ENCODE assay signal across 1 cellular context in the genomic region with DNA sequence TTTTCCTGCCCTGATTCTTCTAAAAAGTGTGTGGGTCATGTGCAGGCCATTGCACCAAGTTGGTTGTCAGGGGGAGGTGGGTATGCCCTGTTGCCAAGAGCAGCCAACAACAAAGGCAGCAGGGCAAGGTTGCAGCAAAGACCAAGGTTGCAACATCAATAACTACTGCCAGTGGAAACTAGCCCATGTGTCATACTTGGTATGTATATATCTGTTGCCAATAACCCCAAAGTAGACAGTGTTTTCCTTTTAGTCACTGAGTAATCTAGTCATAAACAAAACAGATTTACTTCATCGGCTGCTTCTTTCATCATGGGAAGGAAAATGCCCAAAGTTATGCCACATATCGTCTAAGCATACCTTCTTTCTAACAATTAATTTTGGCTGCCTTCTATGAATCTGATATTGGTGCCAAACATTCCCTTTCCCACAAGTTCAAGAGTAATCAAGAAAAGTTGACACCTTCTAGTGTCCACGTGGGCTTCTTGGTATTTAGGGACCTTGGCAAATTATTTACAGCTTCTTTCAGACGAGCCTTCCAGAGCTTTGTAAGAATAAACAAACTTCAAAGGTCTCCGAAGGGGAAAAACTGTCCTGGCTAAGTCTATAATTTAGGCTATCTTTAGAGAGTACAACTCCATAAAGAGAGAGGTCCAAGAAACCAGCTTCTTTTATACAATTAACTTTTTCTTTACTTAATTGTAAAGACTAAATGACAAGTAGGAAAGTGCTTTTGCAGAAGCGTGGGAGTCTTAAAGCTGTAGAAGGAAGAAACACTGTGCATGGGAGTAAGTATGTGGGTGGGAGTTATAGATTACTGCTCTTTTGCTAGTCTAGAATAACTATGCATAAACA.
A peak's percentile ranks its signal among the peaks of the same experiment; 100 is the strongest.
TF ChIP-seq lines count a peak whose summit lies in the region.

No MANE protein-coding gene starts in this region.

TF ChIP-seq in HepG2, 621 proteins besides CTCF, POLR2A, EP300 and RAD21 (continued from another document and continues in another):
- TF ChIP-seq KLF9 (CRISPR knock-in tag; IDR thresholded peaks at IDR 0.05; ENCODE audit: low read depth): no peak
- TF ChIP-seq ZNF138 (CRISPR knock-in tag; IDR thresholded peaks at IDR 0.05; ENCODE audit: low read depth): no peak
- TF ChIP-seq FOXO1 (CRISPR knock-in tag; IDR thresholded peaks at IDR 0.05): peak; percentile 84
- no peak for TF ChIP-seq ZNF10 (CRISPR knock-in tag; IDR thresholded peaks at IDR 0.05; ENCODE audit: borderline replicate concordance, low read depth)
- TF ChIP-seq ZNF747 (CRISPR knock-in tag; IDR thresholded peaks at IDR 0.05; ENCODE audit: borderline replicate concordance): no peak
- TF ChIP-seq, protein P1, sequence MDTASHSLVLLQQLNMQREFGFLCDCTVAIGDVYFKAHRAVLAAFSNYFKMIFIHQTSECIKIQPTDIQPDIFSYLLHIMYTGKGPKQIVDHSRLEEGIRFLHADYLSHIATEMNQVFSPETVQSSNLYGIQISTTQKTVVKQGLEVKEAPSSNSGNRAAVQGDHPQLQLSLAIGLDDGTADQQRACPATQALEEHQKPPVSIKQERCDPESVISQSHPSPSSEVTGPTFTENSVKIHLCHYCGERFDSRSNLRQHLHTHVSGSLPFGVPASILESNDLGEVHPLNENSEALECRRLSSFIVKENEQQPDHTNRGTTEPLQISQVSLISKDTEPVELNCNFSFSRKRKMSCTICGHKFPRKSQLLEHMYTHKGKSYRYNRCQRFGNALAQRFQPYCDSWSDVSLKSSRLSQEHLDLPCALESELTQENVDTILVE (CRISPR knock-in tag; IDR thresholded peaks at IDR 0.05): peak; percentile 43; the same call in 1 of the 2 replicates
- TF ChIP-seq CBX5 (CRISPR knock-in tag; IDR thresholded peaks at IDR 0.05; ENCODE audit: borderline replicate concordance): peak; percentile 72; the same call in 1 of the 2 replicates
- no peak for TF ChIP-seq ZNF30 (CRISPR knock-in tag; IDR thresholded peaks at IDR 0.05)
- no peak for TF ChIP-seq ZFP36L1 (CRISPR knock-in tag; IDR thresholded peaks at IDR 0.05)
- TF ChIP-seq KDM5B (CRISPR knock-in tag; IDR thresholded peaks at IDR 0.05; ENCODE audit: borderline replicate concordance): no peak
- no peak for TF ChIP-seq ZNF180 (CRISPR knock-in tag; IDR thresholded peaks at IDR 0.05; ENCODE audit: borderline replicate concordance, low read depth)
- TF ChIP-seq, protein P2, sequence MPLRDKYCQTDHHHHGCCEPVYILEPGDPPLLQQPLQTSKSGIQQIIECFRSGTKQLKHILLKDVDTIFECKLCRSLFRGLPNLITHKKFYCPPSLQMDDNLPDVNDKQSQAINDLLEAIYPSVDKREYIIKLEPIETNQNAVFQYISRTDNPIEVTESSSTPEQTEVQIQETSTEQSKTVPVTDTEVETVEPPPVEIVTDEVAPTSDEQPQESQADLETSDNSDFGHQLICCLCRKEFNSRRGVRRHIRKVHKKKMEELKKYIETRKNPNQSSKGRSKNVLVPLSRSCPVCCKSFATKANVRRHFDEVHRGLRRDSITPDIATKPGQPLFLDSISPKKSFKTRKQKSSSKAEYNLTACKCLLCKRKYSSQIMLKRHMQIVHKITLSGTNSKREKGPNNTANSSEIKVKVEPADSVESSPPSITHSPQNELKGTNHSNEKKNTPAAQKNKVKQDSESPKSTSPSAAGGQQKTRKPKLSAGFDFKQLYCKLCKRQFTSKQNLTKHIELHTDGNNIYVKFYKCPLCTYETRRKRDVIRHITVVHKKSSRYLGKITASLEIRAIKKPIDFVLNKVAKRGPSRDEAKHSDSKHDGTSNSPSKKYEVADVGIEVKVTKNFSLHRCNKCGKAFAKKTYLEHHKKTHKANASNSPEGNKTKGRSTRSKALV (CRISPR knock-in tag; IDR thresholded peaks at IDR 0.05): no peak
- TF ChIP-seq, protein P3, sequence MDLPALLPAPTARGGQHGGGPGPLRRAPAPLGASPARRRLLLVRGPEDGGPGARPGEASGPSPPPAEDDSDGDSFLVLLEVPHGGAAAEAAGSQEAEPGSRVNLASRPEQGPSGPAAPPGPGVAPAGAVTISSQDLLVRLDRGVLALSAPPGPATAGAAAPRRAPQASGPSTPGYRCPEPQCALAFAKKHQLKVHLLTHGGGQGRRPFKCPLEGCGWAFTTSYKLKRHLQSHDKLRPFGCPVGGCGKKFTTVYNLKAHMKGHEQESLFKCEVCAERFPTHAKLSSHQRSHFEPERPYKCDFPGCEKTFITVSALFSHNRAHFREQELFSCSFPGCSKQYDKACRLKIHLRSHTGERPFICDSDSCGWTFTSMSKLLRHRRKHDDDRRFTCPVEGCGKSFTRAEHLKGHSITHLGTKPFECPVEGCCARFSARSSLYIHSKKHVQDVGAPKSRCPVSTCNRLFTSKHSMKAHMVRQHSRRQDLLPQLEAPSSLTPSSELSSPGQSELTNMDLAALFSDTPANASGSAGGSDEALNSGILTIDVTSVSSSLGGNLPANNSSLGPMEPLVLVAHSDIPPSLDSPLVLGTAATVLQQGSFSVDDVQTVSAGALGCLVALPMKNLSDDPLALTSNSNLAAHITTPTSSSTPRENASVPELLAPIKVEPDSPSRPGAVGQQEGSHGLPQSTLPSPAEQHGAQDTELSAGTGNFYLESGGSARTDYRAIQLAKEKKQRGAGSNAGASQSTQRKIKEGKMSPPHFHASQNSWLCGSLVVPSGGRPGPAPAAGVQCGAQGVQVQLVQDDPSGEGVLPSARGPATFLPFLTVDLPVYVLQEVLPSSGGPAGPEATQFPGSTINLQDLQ (CRISPR knock-in tag; IDR thresholded peaks at IDR 0.05): no peak
- TF ChIP-seq SIN3B (IDR thresholded peaks at IDR 0.05; ENCODE audit: low read length): no peak
- no peak for TF ChIP-seq ZNF333 (CRISPR knock-in tag; IDR thresholded peaks at IDR 0.05; ENCODE audit: borderline replicate concordance)
- TF ChIP-seq HNF1A (IDR thresholded peaks at IDR 0.05; ENCODE audit: low read depth): peak; percentile 50; the same call in 1 of the 2 replicates
- TF ChIP-seq HNF1A (CRISPR knock-in tag; IDR thresholded peaks at IDR 0.05; ENCODE audit: borderline replicate concordance): 0 out of 2 replicates have a peak, but pooled peaks have one; percentile 27
- no peak for TF ChIP-seq E2F2 (CRISPR knock-in tag; IDR thresholded peaks at IDR 0.05; ENCODE audit: borderline replicate concordance)
- TF ChIP-seq, protein P4, sequence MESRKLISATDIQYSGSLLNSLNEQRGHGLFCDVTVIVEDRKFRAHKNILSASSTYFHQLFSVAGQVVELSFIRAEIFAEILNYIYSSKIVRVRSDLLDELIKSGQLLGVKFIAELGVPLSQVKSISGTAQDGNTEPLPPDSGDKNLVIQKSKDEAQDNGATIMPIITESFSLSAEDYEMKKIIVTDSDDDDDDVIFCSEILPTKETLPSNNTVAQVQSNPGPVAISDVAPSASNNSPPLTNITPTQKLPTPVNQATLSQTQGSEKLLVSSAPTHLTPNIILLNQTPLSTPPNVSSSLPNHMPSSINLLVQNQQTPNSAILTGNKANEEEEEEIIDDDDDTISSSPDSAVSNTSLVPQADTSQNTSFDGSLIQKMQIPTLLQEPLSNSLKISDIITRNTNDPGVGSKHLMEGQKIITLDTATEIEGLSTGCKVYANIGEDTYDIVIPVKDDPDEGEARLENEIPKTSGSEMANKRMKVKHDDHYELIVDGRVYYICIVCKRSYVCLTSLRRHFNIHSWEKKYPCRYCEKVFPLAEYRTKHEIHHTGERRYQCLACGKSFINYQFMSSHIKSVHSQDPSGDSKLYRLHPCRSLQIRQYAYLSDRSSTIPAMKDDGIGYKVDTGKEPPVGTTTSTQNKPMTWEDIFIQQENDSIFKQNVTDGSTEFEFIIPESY (CRISPR knock-in tag; IDR thresholded peaks at IDR 0.05): peak; percentile 50; the same call in 1 of the 2 replicates
- TF ChIP-seq GTF3A (CRISPR knock-in tag; conservative IDR thresholded peaks at IDR 0.05): no peak
- no peak for TF ChIP-seq PHB2 (IDR thresholded peaks at IDR 0.05; ENCODE audit: partially characterized antibody)
- TF ChIP-seq ZNF780A (CRISPR knock-in tag; IDR thresholded peaks at IDR 0.05): no peak
- TF ChIP-seq ZSCAN12 (CRISPR knock-in tag; IDR thresholded peaks at IDR 0.05): no peak
- TF ChIP-seq TCF7L2 (IDR thresholded peaks at IDR 0.05; ENCODE audit: low read depth, low read length): peak; percentile 52; the same call in 1 of the 2 replicates
- no peak for TF ChIP-seq ZNF766 (CRISPR knock-in tag; IDR thresholded peaks at IDR 0.05; ENCODE audit: borderline replicate concordance)
- peak; percentile 83; the same call in 1 of the 2 replicates for TF ChIP-seq FOXK1 (CRISPR knock-in tag; IDR thresholded peaks at IDR 0.05; ENCODE audit: borderline replicate concordance, low read depth)
- 0 out of 2 replicates have a peak, but pooled peaks have one; percentile 42 for TF ChIP-seq MYPOP (CRISPR knock-in tag; IDR thresholded peaks at IDR 0.05)
- TF ChIP-seq CREBL2 (CRISPR knock-in tag; IDR thresholded peaks at IDR 0.05; ENCODE audit: borderline replicate concordance): no peak
- no peak for TF ChIP-seq TFDP2 (CRISPR knock-in tag; IDR thresholded peaks at IDR 0.05)
- TF ChIP-seq ZNF772 (CRISPR knock-in tag; IDR thresholded peaks at IDR 0.05): no peak
- TF ChIP-seq ZNF564 (CRISPR knock-in tag; IDR thresholded peaks at IDR 0.05): no peak
- no peak for TF ChIP-seq PLSCR1 (CRISPR knock-in tag; IDR thresholded peaks at IDR 0.05; ENCODE audit: borderline replicate concordance)
- TF ChIP-seq, protein P5, sequence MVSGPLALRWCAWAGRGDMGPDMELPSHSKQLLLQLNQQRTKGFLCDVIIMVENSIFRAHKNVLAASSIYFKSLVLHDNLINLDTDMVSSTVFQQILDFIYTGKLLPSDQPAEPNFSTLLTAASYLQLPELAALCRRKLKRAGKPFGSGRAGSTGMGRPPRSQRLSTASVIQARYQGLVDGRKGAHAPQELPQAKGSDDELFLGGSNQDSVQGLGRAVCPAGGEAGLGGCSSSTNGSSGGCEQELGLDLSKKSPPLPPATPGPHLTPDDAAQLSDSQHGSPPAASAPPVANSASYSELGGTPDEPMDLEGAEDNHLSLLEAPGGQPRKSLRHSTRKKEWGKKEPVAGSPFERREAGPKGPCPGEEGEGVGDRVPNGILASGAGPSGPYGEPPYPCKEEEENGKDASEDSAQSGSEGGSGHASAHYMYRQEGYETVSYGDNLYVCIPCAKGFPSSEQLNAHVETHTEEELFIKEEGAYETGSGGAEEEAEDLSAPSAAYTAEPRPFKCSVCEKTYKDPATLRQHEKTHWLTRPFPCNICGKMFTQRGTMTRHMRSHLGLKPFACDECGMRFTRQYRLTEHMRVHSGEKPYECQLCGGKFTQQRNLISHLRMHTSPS (CRISPR knock-in tag; IDR thresholded peaks at IDR 0.05; ENCODE audit: low read depth): peak; percentile 93
- no peak for TF ChIP-seq PAX8 (CRISPR knock-in tag; IDR thresholded peaks at IDR 0.05; ENCODE audit: borderline replicate concordance)
- TF ChIP-seq NKX3-1 (CRISPR knock-in tag; IDR thresholded peaks at IDR 0.05): no peak
